ENCODE assay signal across 8 cellular contexts in the genomic region with DNA sequence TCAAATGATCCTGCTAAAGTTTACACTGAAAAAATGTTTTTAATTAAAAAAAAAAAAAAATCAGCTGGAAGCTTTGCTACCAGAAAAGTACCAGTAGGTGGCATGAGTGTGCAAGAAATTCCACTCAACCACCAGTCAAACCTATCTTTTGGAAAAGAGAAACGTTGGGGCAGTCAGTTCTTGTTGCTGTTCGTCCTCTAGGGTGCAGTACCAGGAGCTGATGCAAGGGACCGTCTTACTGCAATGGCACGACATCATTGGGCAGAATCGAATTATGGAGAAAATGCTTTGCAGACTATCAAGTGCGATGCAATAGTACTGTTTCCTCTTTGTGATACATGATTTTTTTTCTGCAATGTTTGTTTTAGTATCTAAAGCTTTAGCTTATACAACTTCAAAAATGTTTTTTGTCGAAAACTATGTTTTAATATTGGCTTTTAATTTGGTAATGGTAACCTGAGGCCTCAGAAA. TPM values are rescaled to one million over a fixed set of nuclear protein-coding genes. Genes with fewer than 3 reads are reported as not detected.
DNase-seq lines count a peak whose midpoint lies in the region; ATAC-seq, FAIRE-seq and TF ChIP-seq lines count a peak whose summit lies in the region.

No MANE protein-coding gene starts in this region.

- H3K4me2 ChIP-seq in keratinocyte (ENCODE audit: control insufficient read depth, extremely low read depth, insufficient read depth, low read depth, low read length), result no peak overlapping the region

- H3K4me3 ChIP-seq in BE2C (ENCODE audit: low read depth, low read length) (no peak overlapping the region), cardiac fibroblast (replicated peaks in 1 of 2; ENCODE audit: low read depth in 2 of 2, low read length in 2 of 2) (no peak overlapping the region), keratinocyte (ENCODE audit: control insufficient read depth in 2 of 3, extremely low read depth in 1 of 3, insufficient read depth in 2 of 3, low read depth in 1 of 3, low read length in 3 of 3) (no peak overlapping the region)

- TF ChIP-seq CTCF in BE2C (IDR thresholded peaks at IDR 0.05; ENCODE audit: low read depth, low read length) (peak; percentile 97), cardiac fibroblast (IDR thresholded peaks at IDR 0.05; ENCODE audit: low read depth, low read length) (peak; percentile 76), keratinocyte (optimal IDR thresholded peaks at IDR 0.05 in 1 of 3, IDR thresholded peaks at IDR 0.05 in 1 of 3, conservative IDR thresholded peaks at IDR 0.05 in 1 of 3; ENCODE audit: extremely low read depth in 1 of 3, insufficient read depth in 2 of 3, low read length in 3 of 3) (peak; percentile 72 to 92 (median 77))

- no peak overlapping the region for H3K9ac ChIP-seq in keratinocyte (ENCODE audit: control insufficient read depth, extremely low read depth, insufficient read depth, low read length)

- peak; percentile 83 for DNase-seq in BE2C
- DNase-seq in NCI-H2171 treated with DMSO at 0.1 percent for 48 hours (lab: John Stamatoyannopoulos, UW), result peak; percentile 96
- DNase-seq in UCSD-AML1 (lab: John Stamatoyannopoulos, UW; ENCODE audit: unreplicated experiment), result peak; percentile 52
- peak; percentile 93 to 94 for DNase-seq in cardiac fibroblast (ENCODE audit: low read depth in 2 of 2)
- DNase-seq in keratinocyte (ENCODE audit: low read depth, low spot score), result peak; percentile 69
- peak; percentile 73 for DNase-seq in stimulated activated CD4-positive, alpha-beta T cell treated with anti-CD3 and anti-CD28 coated beads, Interleukin-4, amount 100 ng/mL, for 24 hours

- H3K9me1 ChIP-seq in keratinocyte (ENCODE audit: control insufficient read depth, extremely low read depth, insufficient read depth, low read length), result no peaks in the 10 kb centered on the region

- H3K79me2 ChIP-seq in keratinocyte (ENCODE audit: control insufficient read depth, insufficient read depth, low read length), result no peaks in the 10 kb centered on the region

- peak; percentile 76 for FAIRE-seq in keratinocyte (lab: Jason Lieb, UNC)

- H3K4me1 ChIP-seq in BE2C (no peaks in the 10 kb centered on the region), keratinocyte (ENCODE audit: control insufficient read depth, extremely low read depth, insufficient read depth, low read length) (no peaks in the 10 kb centered on the region)

- H3K27me3 ChIP-seq in BE2C (no peaks in the 10 kb centered on the region), keratinocyte (ENCODE audit: control insufficient read depth, extremely low read depth, insufficient read depth, low read length) (no peaks in the 10 kb centered on the region)

- dilution Hi-C loops in keratinocyte (cut with MboI; ENCODE audit: extremely low pct_ligation_motif_present, low sequenced_read_pairs), result no loop called here

- H3K36me3 ChIP-seq in BE2C, result no peaks in the 10 kb centered on the region
- peaks cover 1 to 5% of the 10 kb centered on the region in 2 experiments for H3K36me3 ChIP-seq in keratinocyte (ENCODE audit: control insufficient read depth in 2 of 2, extremely low read depth in 1 of 2, insufficient read depth in 2 of 2, low read length in 2 of 2)

- peak; percentile 89 for ATAC-seq in GM18909 (IDR thresholded peaks at IDR 0.05; ENCODE audit: poor library complexity, unreplicated experiment)
- peak; percentile 85 for ATAC-seq in HG03196 (IDR thresholded peaks at IDR 0.05; ENCODE audit: unreplicated experiment)

- H3K27ac ChIP-seq in keratinocyte (ENCODE audit: control insufficient read depth, insufficient read depth, low read length), result no peak overlapping the region

- no peaks in the 10 kb centered on the region for H4K20me1 ChIP-seq in keratinocyte (ENCODE audit: control insufficient read depth, extremely low read depth, insufficient read depth, low read length)

- H3K9me3 ChIP-seq in BE2C (no peaks in the 10 kb centered on the region), keratinocyte (ENCODE audit: control insufficient read depth, low read depth, low read length) (no peaks in the 10 kb centered on the region)

- H2AFZ ChIP-seq in keratinocyte (ENCODE audit: control insufficient read depth, low read length), result no peak overlapping the region

RNA-seq across cellular contexts. Expression of a gene that starts 18.3 kb away (rescaled TPM):
- polyA plus RNA-seq in BE2C (2012; ENCODE audit: insufficient read depth, insufficient read length, low read depth), result 30.1 TPM
- polyA plus RNA-seq in keratinocyte, result 70.7 to 149 TPM (median 126 TPM) in 3 replicates
- polyA plus RNA-seq in keratinocyte (2011; ENCODE audit: low read depth), result 64.9 TPM
- 101 and 134 TPM in 2 replicates for polyA plus RNA-seq in keratinocyte (2011; cell fraction: cytosol; rRNA removed)
- polyA plus RNA-seq in keratinocyte (2011; cell fraction: nucleus; rRNA removed), result 118 and 123 TPM in 2 replicates
- 61.5 and 163 TPM in 2 replicates for polyA plus RNA-seq in keratinocyte (2012; ENCODE audit: low replicate concordance)
- polyA minus RNA-seq in keratinocyte, result 33.9 to 127 TPM (median 83.5 TPM) in 3 replicates
- polyA minus RNA-seq in keratinocyte (2011; cell fraction: cytosol; rRNA and poly(A)+ RNA removed), result 47.6 TPM
- 74.0 and 123 TPM in 2 replicates for polyA minus RNA-seq in keratinocyte (2011; cell fraction: nucleus; rRNA and poly(A)+ RNA removed)
